ENCODE assay signal across 11 cellular contexts in genomic region chr13:51562011-51562671, GRCh38. TPM values are rescaled to one million over a fixed set of nuclear protein-coding genes. Genes with fewer than 3 reads are reported as not detected.
DNase-seq lines count a peak whose midpoint lies in the region; ATAC-seq and TF ChIP-seq lines count a peak whose summit lies in the region.
"Had no signal": no experiment of that assay in that cellular context is flagged by ENCODE, and none has a peak within 500 bp of the region (broad histone marks: within the 10 kb centered on the region; RNA-seq: fewer than 3 reads in every experiment).

No MANE protein-coding gene starts in this region.

- H3K4me3 Mint-ChIP-seq in MCF 10A (ENCODE audit: unreplicated experiment) = no peak overlapping the region

- H3K36me3 ChIP-seq in ovary (no peaks in the 10 kb centered on the region), PC-3 (ENCODE audit: low read depth, low read length) (no peaks in the 10 kb centered on the region)
- H3K36me3 ChIP-seq: adrenal gland had no signal

- POLR2A ChIA-PET in PC-3 (lab: Charles Lee; ENCODE audit: unreplicated experiment) (no interaction called here), MCF 10A (lab: Yijun Ruan, JAX) (interaction anchor here (1.7 to 1.8 kb wide), 2 partner anchors 37 to 109 kb away, joined by 3 to 4 read pairs; partner anchors contain the start of gene INTS6)

- H3K9me3 Mint-ChIP-seq in MCF 10A (ENCODE audit: unreplicated experiment) = no peaks in the 10 kb centered on the region

- no peak for TF ChIP-seq POLR2A in ovary (IDR thresholded peaks at IDR 0.05)

- ATAC-seq in GM18499 (IDR thresholded peaks at IDR 0.05; ENCODE audit: insufficient read depth, unreplicated experiment) = peak; percentile 59
- ATAC-seq in GM21390 (IDR thresholded peaks at IDR 0.05; ENCODE audit: unreplicated experiment) = peak; percentile 78
- peak; percentile 86 for ATAC-seq in HG03460 (IDR thresholded peaks at IDR 0.05; ENCODE audit: unreplicated experiment)
- ATAC-seq in left cardiac atrium = peak; percentile 12 to 46
- ATAC-seq in PC-3 = no peak

- H3K4me1 ChIP-seq in ovary (ENCODE audit: insufficient read depth) = no peaks in the 10 kb centered on the region
- peaks cover 14% of the 10 kb centered on the region for H3K4me1 ChIP-seq in PC-3 (ENCODE audit: insufficient read depth, low read length)
- H3K4me1 ChIP-seq: parathyroid adenoma had no signal

- no peaks in the 10 kb centered on the region for H3K27me3 Mint-ChIP-seq in MCF 10A (ENCODE audit: insufficient read depth, unreplicated experiment)

- H2AFZ ChIP-seq in PC-3 (ENCODE audit: low read length) = no peak overlapping the region
- H2AFZ ChIP-seq: parathyroid adenoma had no signal

- peaks cover 24% of the 10 kb centered on the region for H3K4me1 Mint-ChIP-seq in MCF 10A (ENCODE audit: insufficient read depth, unreplicated experiment)

- no TSS peak for BruUV-seq in PC-3 (replicated peaks; lab: Mats Ljungman, UMichigan)
- no TSS peak for BruUV-seq in MCF 10A (replicated peaks; lab: Mats Ljungman, UMichigan)

- H3K9me3 ChIP-seq in ovary (no peaks in the 10 kb centered on the region), PC-3 (ENCODE audit: low read length) (no peaks in the 10 kb centered on the region)
- H3K9me3 ChIP-seq: adrenal gland had no signal

- TF ChIP-seq CTCF in ovary (IDR thresholded peaks at IDR 0.05) (no peak), PC-3 (conservative IDR thresholded peaks at IDR 0.05; ENCODE audit: low read depth, low read length) (no peak), MCF 10A (IDR thresholded peaks at IDR 0.05; ENCODE audit: unreplicated experiment) (no peak)

- no peaks in the 10 kb centered on the region for H3K36me3 Mint-ChIP-seq in MCF 10A (ENCODE audit: insufficient read depth, unreplicated experiment)

- no peaks in the 10 kb centered on the region for H3K9me2 ChIP-seq in PC-3 (replicated peaks; ENCODE audit: low read length)

- intact Hi-C loops in left cardiac atrium (cut with DNase I) = no loop called here
- intact Hi-C loops in ovary (cut with DNase I) = no loop called here
- intact Hi-C loops in PC-3 (cut with micrococcal nuclease) = no loop called here
- intact Hi-C loops in MCF 10A (cut with micrococcal nuclease) = no loop called here

- no peaks in the 10 kb centered on the region for H4K20me1 ChIP-seq in PC-3 (ENCODE audit: low read length)

- 75 to 79% (median 76%) methylated on average over 9 of the region's 9 CpGs for WGBS in ovary, 3 donors

- H3K4me3 ChIP-seq in ovary (no peak overlapping the region), PC-3 (ENCODE audit: low read length) (no peak overlapping the region)
- H3K4me3 ChIP-seq: adrenal gland, SK-N-MC had no signal

- no peaks in the 10 kb centered on the region for H3F3A ChIP-seq in PC-3 (ENCODE audit: low read length, unreplicated experiment)

- no peaks in the 10 kb centered on the region for H3K79me2 ChIP-seq in PC-3 (ENCODE audit: low read length)
- H3K79me2 ChIP-seq: parathyroid adenoma had no signal

- H3K27me3 ChIP-seq in ovary (no peaks in the 10 kb centered on the region), PC-3 (ENCODE audit: low read length) (no peaks in the 10 kb centered on the region)
- H3K27me3 ChIP-seq: adrenal gland had no signal

- no peak overlapping the region for H3K9ac ChIP-seq in PC-3 (ENCODE audit: low read length)
- H3K9ac ChIP-seq: parathyroid adenoma had no signal

- DNase-seq in left cardiac atrium = no peak
- no peak for DNase-seq in ovary
- DNase-seq in PC-3 = no peak
- no peak for DNase-seq in NCI-H2107 (lab: John Stamatoyannopoulos, UW)
- DNase-seq in MCF 10A (ENCODE audit: unreplicated experiment) = no peak
- DNase-seq: adrenal gland had no signal

- no peak overlapping the region for H3K4me2 ChIP-seq in PC-3 (ENCODE audit: low read length)

- no peak overlapping the region for H3K27ac Mint-ChIP-seq in MCF 10A (ENCODE audit: low read depth, unreplicated experiment)

- CTCF ChIA-PET in PC-3 (lab: Charles Lee) (no interaction called here), MCF 10A (lab: Yijun Ruan, JAX) (no interaction called here)

- H3K27ac ChIP-seq in ovary (no peak overlapping the region), PC-3 (ENCODE audit: low read length) (no peak overlapping the region)
- H3K27ac ChIP-seq: adrenal gland, parathyroid adenoma, SK-N-MC had no signal

- TF ChIP-seq EP300 in ovary (IDR thresholded peaks at IDR 0.05) = no peak

RNA-seq across cellular contexts. Expression of gene WDFY2, which starts 22.1 kb away (rescaled TPM):
- 1 to 10 TPM; 5.4 to 7.2 TPM for total RNA-seq in left cardiac atrium
- 10 to 100 TPM in 6 of 7 donors, 1 to 10 TPM in 1; 9.9 to 17.9 (median 14.9) TPM for total RNA-seq in ovary
- 10 to 100 TPM in 1 of 2 donors, 1 to 10 TPM in 1; 5.4 to 11.6 TPM for polyA plus RNA-seq in ovary
- 4.1 and 5.9 TPM in 2 replicates for total RNA-seq in PC-3 (2014; rRNA removed)
- total RNA-seq in MCF 10A (2022) = 46.7 and 56.2 TPM in 2 replicates
